In genomic region chrX:79462458-79462857, GRCh38 we compare ENCODE assay signal across 27 cellular contexts.
"Had no signal": no experiment of that assay in that cellular context is flagged by ENCODE, and none has a peak within 500 bp of the region (broad histone marks: within the 10 kb centered on the region; RNA-seq: fewer than 3 reads in every experiment).

No MANE protein-coding gene starts in this region.

- H3K27ac ChIP-seq: stomach, suprapubic skin, testis, thoracic aorta, thyroid gland, tibial artery, tibial nerve, transverse colon, upper lobe of left lung, upper lobe of right lung, uterus, vagina had no signal

- H3K9me3 ChIP-seq: suprapubic skin, testis, thoracic aorta, thyroid gland, tibial artery, tibial nerve, transverse colon, upper lobe of left lung, upper lobe of right lung, uterus, vagina had no signal

- H3K36me3 ChIP-seq: stomach, suprapubic skin, thoracic aorta, thyroid gland, tibial artery, tibial nerve, transverse colon, upper lobe of left lung, upper lobe of right lung, uterus, vagina had no signal

- H3K4me1 ChIP-seq: stomach, suprapubic skin, testis, thyroid gland, tibial artery, tibial nerve, transverse colon, upper lobe of left lung, upper lobe of right lung, uterus, vagina had no signal

- FAIRE-seq: urothelium cell line had no signal

- ATAC-seq: stimulated activated effector memory CD8-positive, alpha-beta T cell treated with anti-CD3 and anti-CD28 coated beads, Interleukin-12 subunit alpha, Interleukin-12 subunit beta, amount 100 ng/mL, for 72 hours; stimulated activated memory B cell treated with anti-CD40 and anti-IgM and Interleukin-4, amounts not matched to agents 10 μg/mL and 1 μg/mL and 100 μg/mL, for 72 hours; stimulated activated naive B cell treated with anti-CD40 and anti-IgM and Interleukin-4, amounts not matched to agents 10 μg/mL and 1 μg/mL and 100 μg/mL, for 72 hours; stimulated activated naive CD8-positive, alpha-beta T cell treated with anti-CD3 and anti-CD28 coated beads, Interleukin-15, amount 100 ng/mL, for 72 hours; stimulated activated naive CD8-positive, alpha-beta T cell treated with anti-CD3 and anti-CD28 coated beads, Interleukin-15, Interleukin-2, amounts not matched to agents 100 U/mL and 50 U/mL, for 24 hours; upper lobe of right lung had no signal

- DNase-seq: stimulated activated CD4-positive, alpha-beta T cell treated with anti-CD3 and anti-CD28 coated beads, Interleukin-2, amount 100 ng/mL, for 48 hours; stimulated activated CD4-positive, alpha-beta T cell treated with anti-CD3 and anti-CD28 coated beads, Interleukin-4, amount 100 ng/mL, for 1 hour; stimulated activated CD4-positive, alpha-beta T cell treated with anti-CD3 and anti-CD28 coated beads, Interleukin-4, amount 100 ng/mL, for 24 hours; stimulated activated CD4-positive, alpha-beta T cell treated with anti-CD3 and anti-CD28 coated beads, Interleukin-4, amount 100 ng/mL, for 4 hours; stimulated activated CD8-positive, alpha-beta memory T cell treated with anti-CD3 and anti-CD28 coated beads, Interleukin-4, amount 100 ng/mL, for 48 hours; stimulated activated naive B cell treated with anti-CD40 and anti-IgM and Interleukin-4, amounts not matched to agents 10 μg/mL and 1 μg/mL and 100 μg/mL, for 72 hours; stimulated activated naive CD4-positive, alpha-beta T cell; stimulated activated naive CD4-positive, alpha-beta T cell treated with Interleukin-2 at 50 U/mL for 16 hours; stimulated activated naive CD8-positive, alpha-beta T cell treated with anti-CD3 and anti-CD28 coated beads, Interleukin-15, amount 100 ng/mL, for 72 hours; stimulated activated naive CD8-positive, alpha-beta T cell treated with anti-CD3 and anti-CD28 coated beads, Interleukin-15, Interleukin-2, amounts not matched to agents 100 U/mL and 50 U/mL, for 24 hours; stomach; substantia nigra; testis; thyroid gland; tibial artery; transverse colon; trophoblast cell; upper lobe of left lung; upper lobe of right lung; uterus had no signal

- H3K4me3 ChIP-seq: stomach, suprapubic skin, testis, thoracic aorta, thyroid gland, tibial artery, tibial nerve, transverse colon, upper lobe of left lung, upper lobe of right lung, uterus, vagina had no signal
